ENCODE assay signal across 15 cellular contexts in genomic region chr10:107740962-107741690, GRCh38.
DNase-seq lines count a peak whose midpoint lies in the region; ATAC-seq and TF ChIP-seq lines count a peak whose summit lies in the region.
"Had no signal": no experiment of that assay in that cellular context is flagged by ENCODE, and none has a peak within 500 bp of the region (broad histone marks: within the 10 kb centered on the region; RNA-seq: fewer than 3 reads in every experiment).

No MANE protein-coding gene starts in this region.

- peaks cover 11% of the 10 kb centered on the region for H3K9me3 Mint-ChIP-seq in dendritic cell treated with granulocyte-macrophage colony-stimulating factor and Interleukin-4, amounts not matched to agents 40 ng/mL and 50 ng/mL, for 4 days
- H3K9me3 Mint-ChIP-seq in activated T-helper 17 cell treated with anti-CD3 and anti-CD28 coated beads, Interleukin-2, amount 50 U/mL, for 72 hours: peaks cover 24% of the 10 kb centered on the region
- H3K9me3 Mint-ChIP-seq: H9 had no signal

- intact Hi-C loops in dendritic cell treated with granulocyte-macrophage colony-stimulating factor and Interleukin-4, amounts not matched to agents 40 ng/mL and 50 ng/mL, for 4 days (cut with micrococcal nuclease): no loop called here

- ATAC-seq in activated T-helper 17 cell treated with anti-CD3 and anti-CD28 coated beads, Interleukin-2, amount 50 U/mL, for 72 hours (replicated peaks): no peak
- ATAC-seq: stimulated activated naive CD8-positive, alpha-beta T cell treated with anti-CD3 and anti-CD28 coated beads, Interleukin-15, Interleukin-2, amounts not matched to agents 100 U/mL and 50 U/mL, for 24 hours had no signal

- peak overlapping the region; percentile 48 for H3K4me3 Mint-ChIP-seq in dendritic cell treated with granulocyte-macrophage colony-stimulating factor and Interleukin-4, amounts not matched to agents 40 ng/mL and 50 ng/mL, for 4 days
- H3K4me3 Mint-ChIP-seq in activated T-helper 17 cell treated with anti-CD3 and anti-CD28 coated beads, Interleukin-2, amount 50 U/mL, for 72 hours: no peak overlapping the region
- H3K4me3 Mint-ChIP-seq: activated naive CD8-positive, alpha-beta T cell treated with anti-CD3 and anti-CD28 coated beads, Interleukin-2, amount 10 ng/mL, durations not matched to agents 7 days and 5 days; CD8-positive, alpha-beta memory T cell; H9; memory B cell had no signal

- peaks cover 6% of the 10 kb centered on the region for H3K4me1 Mint-ChIP-seq in dendritic cell treated with granulocyte-macrophage colony-stimulating factor and Interleukin-4, amounts not matched to agents 40 ng/mL and 50 ng/mL, for 4 days (ENCODE audit: low read depth)
- H3K4me1 Mint-ChIP-seq in activated T-helper 17 cell treated with anti-CD3 and anti-CD28 coated beads, Interleukin-2, amount 50 U/mL, for 72 hours: no peaks in the 10 kb centered on the region
- H3K4me1 Mint-ChIP-seq: activated naive CD8-positive, alpha-beta T cell treated with anti-CD3 and anti-CD28 coated beads, Interleukin-2, amount 10 ng/mL, durations not matched to agents 7 days and 5 days; CD8-positive, alpha-beta memory T cell; H9; memory B cell had no signal

- H3K27me3 Mint-ChIP-seq in dendritic cell treated with granulocyte-macrophage colony-stimulating factor and Interleukin-4, amounts not matched to agents 40 ng/mL and 50 ng/mL, for 4 days: no peaks in the 10 kb centered on the region
- H3K27me3 Mint-ChIP-seq in activated T-helper 17 cell treated with anti-CD3 and anti-CD28 coated beads, Interleukin-2, amount 50 U/mL, for 72 hours: no peaks in the 10 kb centered on the region
- H3K27me3 Mint-ChIP-seq: activated naive CD8-positive, alpha-beta T cell treated with anti-CD3 and anti-CD28 coated beads, Interleukin-2, amount 10 ng/mL, durations not matched to agents 7 days and 5 days; CD8-positive, alpha-beta memory T cell; memory B cell had no signal

- TF ChIP-seq CTCF in GM20000 (IDR thresholded peaks at IDR 0.05; ENCODE audit: extremely low read depth, missing control alignments) (no peak), NB4 (IDR thresholded peaks at IDR 0.05; ENCODE audit: low read depth, low read length) (no peak)

- no peak overlapping the region for H3K27ac Mint-ChIP-seq in dendritic cell treated with granulocyte-macrophage colony-stimulating factor and Interleukin-4, amounts not matched to agents 40 ng/mL and 50 ng/mL, for 4 days
- H3K27ac Mint-ChIP-seq in activated T-helper 17 cell treated with anti-CD3 and anti-CD28 coated beads, Interleukin-2, amount 50 U/mL, for 72 hours: no peak overlapping the region
- H3K27ac Mint-ChIP-seq: activated naive CD8-positive, alpha-beta T cell treated with anti-CD3 and anti-CD28 coated beads, Interleukin-2, amount 10 ng/mL, durations not matched to agents 7 days and 5 days; CD8-positive, alpha-beta memory T cell; H9; memory B cell had no signal

- H3K4me3 ChIP-seq in NB4 (ENCODE audit: low read depth, low read length) (peak overlapping the region; percentile 44), skeletal muscle cell (ENCODE audit: low read depth, low read length) (no peak overlapping the region)
- H3K4me3 ChIP-seq: sigmoid colon had no signal

- TF ChIP-seq POLR2A in NB4 (IDR thresholded peaks at IDR 0.05; ENCODE audit: extremely low read depth, insufficient read length): no peak

- DNase-seq in GM20000 (ENCODE audit: low spot score) (peak; percentile 1), NB4 (ENCODE audit: low read depth) (peak; percentile 57), skeletal muscle cell (ENCODE audit: low read depth) (peak; percentile 7), GOT3 (lab: John Stamatoyannopoulos, UW) (no peak)
- DNase-seq in stimulated activated CD4-positive, alpha-beta T cell treated with anti-CD3 and anti-CD28 coated beads, Interleukin-4, amount 100 ng/mL, for 24 hours: no peak
- DNase-seq: activated CD8-positive, alpha-beta memory T cell treated with anti-CD3 and anti-CD28 coated beads, Interleukin-2, amount 50 U/mL, for 48 hours; activated naive CD8-positive, alpha-beta T cell treated with anti-CD3 and anti-CD28 coated beads, Interleukin-2, amount 10 ng/mL, durations not matched to agents 7 days and 5 days; CD8-positive, alpha-beta memory T cell; GDM1; H9; sigmoid colon; stimulated activated naive CD8-positive, alpha-beta T cell treated with anti-CD3 and anti-CD28 coated beads, Interleukin-15, Interleukin-2, amounts not matched to agents 100 U/mL and 50 U/mL, for 24 hours had no signal

- peaks cover 1% of the 10 kb centered on the region for H3K36me3 Mint-ChIP-seq in dendritic cell treated with granulocyte-macrophage colony-stimulating factor and Interleukin-4, amounts not matched to agents 40 ng/mL and 50 ng/mL, for 4 days (ENCODE audit: low read depth)
- H3K36me3 Mint-ChIP-seq in activated T-helper 17 cell treated with anti-CD3 and anti-CD28 coated beads, Interleukin-2, amount 50 U/mL, for 72 hours (ENCODE audit: low read depth): no peaks in the 10 kb centered on the region
- H3K36me3 Mint-ChIP-seq: activated naive CD8-positive, alpha-beta T cell treated with anti-CD3 and anti-CD28 coated beads, Interleukin-2, amount 10 ng/mL, durations not matched to agents 7 days and 5 days; CD8-positive, alpha-beta memory T cell had no signal

Comparison
In these comparisons a context has a peak if more than half of its experiments do, and no peak if none do; other contexts are left out.
1. DNase-seq: peak in GM20000 (single experiment), NB4 (single experiment) and skeletal muscle cell (single experiment); none in stimulated activated CD4-positive, alpha-beta T cell treated with anti-CD3 and anti-CD28 coated beads, Interleukin-4, amount 100 ng/mL, for 24 hours (single experiment) and GOT3 (single experiment).